In genomic region chr9:76756273-76756650, GRCh38 we compare ENCODE assay signal across 8 cellular contexts. TPM values are rescaled to one million over a fixed set of nuclear protein-coding genes. Genes with fewer than 3 reads are reported as not detected.
A peak's percentile ranks its signal among the peaks of the same experiment; 100 is the strongest.
DNase-seq lines count a peak whose midpoint lies in the region; ATAC-seq, FAIRE-seq and TF ChIP-seq lines count a peak whose summit lies in the region.

No MANE protein-coding gene starts in this region.

- FAIRE-seq in HTR-8/SVneo (lab: Jason Lieb, UNC), result no peak

- peak; percentile 28; the same call in 1 of the 2 replicates for TF ChIP-seq CTCF in 22Rv1 (IDR thresholded peaks at IDR 0.05)

- intact Hi-C loops in posterior vena cava (cut with DNase I), result no loop called here

- H3K27ac ChIP-seq in 22Rv1, result no peak overlapping the region

- H3K27me3 Mint-ChIP-seq in natural killer cell treated with Interleukin-12 subunit alpha and Interleukin-12 subunit beta and Interleukin-15 and Interleukin-18, amount 100 ng/mL, for 72 hours, result peaks cover 12 to 21% of the 10 kb centered on the region in 2 donors

- peaks cover 0 to 3% of the 10 kb centered on the region in 2 donors for H3K4me1 Mint-ChIP-seq in natural killer cell treated with Interleukin-12 subunit alpha and Interleukin-12 subunit beta and Interleukin-15 and Interleukin-18, amount 100 ng/mL, for 72 hours (ENCODE audit: low read depth in 2 of 2)

- no peak overlapping the region for H3K4me3 Mint-ChIP-seq in natural killer cell treated with Interleukin-12 subunit alpha and Interleukin-12 subunit beta and Interleukin-15 and Interleukin-18, amount 100 ng/mL, for 72 hours

- H3K36me3 Mint-ChIP-seq in natural killer cell treated with Interleukin-12 subunit alpha and Interleukin-12 subunit beta and Interleukin-15 and Interleukin-18, amount 100 ng/mL, for 72 hours, result no peaks in the 10 kb centered on the region

- DNase-seq in HTR-8/SVneo (ENCODE audit: insufficient read length, low spot score) (peak; percentile 7), RKO (ENCODE audit: low spot score) (peak; percentile 1), hypothalamus (lab: John Stamatoyannopoulos, UW) (peak in 27 of 51 donors; percentile 2 to 63 (median 23)), posterior vena cava (ENCODE audit: low spot score) (no peak), T1000 (lab: John Stamatoyannopoulos, UW) (no peak)
- DNase-seq in natural killer cell treated with Interleukin-12 subunit alpha and Interleukin-12 subunit beta and Interleukin-15 and Interleukin-18, amount 100 ng/mL, for 72 hours (ENCODE audit: low spot score), result no peak

- no peaks in the 10 kb centered on the region for H3K9me3 Mint-ChIP-seq in natural killer cell treated with Interleukin-12 subunit alpha and Interleukin-12 subunit beta and Interleukin-15 and Interleukin-18, amount 100 ng/mL, for 72 hours

- peak; percentile 17 for ATAC-seq in GM18502 (IDR thresholded peaks at IDR 0.05; ENCODE audit: poor library complexity, unreplicated experiment)
- no peak for ATAC-seq in natural killer cell treated with Interleukin-12 subunit alpha and Interleukin-12 subunit beta and Interleukin-15 and Interleukin-18, amount 100 ng/mL, for 72 hours

- H3K27ac Mint-ChIP-seq in natural killer cell treated with Interleukin-12 subunit alpha and Interleukin-12 subunit beta and Interleukin-15 and Interleukin-18, amount 100 ng/mL, for 72 hours, result no peak overlapping the region

RNA-seq across cellular contexts. Expression of gene PCA3, which starts 8.0 kb away (rescaled TPM):
- not detected for total RNA-seq in natural killer cell treated with Interleukin-12 subunit alpha and Interleukin-12 subunit beta and Interleukin-15 and Interleukin-18, amount 100 ng/mL, for 72 hours
- total RNA-seq in posterior vena cava, result under 1 TPM in 1 of 2 donors, not detected in 1; 0.24 TPM

Comparison
In these comparisons a context has a peak if more than half of its experiments do, and no peak if none do; other contexts are left out.
1. DNase-seq: peak in HTR-8/SVneo (single experiment), RKO (single experiment) and hypothalamus (27 of 51); none in natural killer cell treated with Interleukin-12 subunit alpha and Interleukin-12 subunit beta and Interleukin-15 and Interleukin-18, amount 100 ng/mL, for 72 hours (single experiment), posterior vena cava (single experiment) and T1000 (single experiment).